Comparison of ENCODE assay signal across 17 cellular contexts in genomic region chr18:54251606-54252400, GRCh38. TPM values are rescaled to one million over a fixed set of nuclear protein-coding genes. Genes with fewer than 3 reads are reported as not detected.
A peak's percentile ranks its signal among the peaks of the same experiment; 100 is the strongest.
DNase-seq lines count a peak whose midpoint lies in the region; ATAC-seq and TF ChIP-seq lines count a peak whose summit lies in the region.
"Had no signal": no experiment of that assay in that cellular context is flagged by ENCODE, and none has a peak within 500 bp of the region (broad histone marks: within the 10 kb centered on the region; RNA-seq: fewer than 3 reads in every experiment).

No MANE protein-coding gene starts in this region.

- H3K9me2 ChIP-seq in SU-DHL-6 (replicated peaks; ENCODE audit: insufficient read depth, low read length), result no peaks in the 10 kb centered on the region

- ATAC-seq in Right ventricle myocardium superior (ENCODE audit: poor library complexity) (peak; percentile 41), GM19397 (IDR thresholded peaks at IDR 0.05; ENCODE audit: unreplicated experiment) (no peak), HG02798 (IDR thresholded peaks at IDR 0.05; ENCODE audit: poor library complexity, unreplicated experiment) (no peak)
- ATAC-seq: A549, body of pancreas, gastroesophageal sphincter had no signal

- intact Hi-C loops in Right ventricle myocardium superior (cut with DNase I), result no loop called here
- intact Hi-C loops in tibial artery (cut with DNase I; ENCODE audit: low total_unique reads), result loop anchor here (5.0 kb wide), 1 partner anchor 1495 kb away; no protein-coding TSS in a partner anchor

- peaks cover 13% of the 10 kb centered on the region for H3F3A ChIP-seq in SU-DHL-6 (ENCODE audit: insufficient read depth)

- TF ChIP-seq CTCF in right atrium auricular region (IDR thresholded peaks at IDR 0.05), result no peak
- TF ChIP-seq CTCF in SU-DHL-6 (IDR thresholded peaks at IDR 0.05; ENCODE audit: insufficient read depth, low read length, poor library complexity, severe bottlenecking), result no peak
- no peak for TF ChIP-seq CTCF in tibial artery (IDR thresholded peaks at IDR 0.05)

- H3K27ac ChIP-seq in right atrium auricular region (no peak overlapping the region), SU-DHL-6 (ENCODE audit: low read depth, low read length) (no peak overlapping the region; the same call in 1 of the 2 replicates), tibial artery (peak overlapping the region; percentile 20 to 57)
- H3K27ac ChIP-seq: A549, body of pancreas, gastroesophageal sphincter, SJSA1 had no signal

- no peak for DNase-seq in Right ventricle myocardium superior
- no peak for DNase-seq in right atrium auricular region (ENCODE audit: low spot score)
- DNase-seq in lung microvascular endothelial cell (ENCODE audit: low read depth in 2 of 2), result peak; percentile 24 to 36
- DNase-seq in tibial artery, result no peak
- DNase-seq in COLO829 (ENCODE audit: low spot score), result no peak
- DNase-seq: activated gamma-delta T cell; body of pancreas; effector memory CD8-positive, alpha-beta T cell; immature natural killer cell; NCI-H2171; stimulated activated naive CD4-positive, alpha-beta T cell had no signal

- H3K9me3 ChIP-seq in right atrium auricular region (no peaks in the 10 kb centered on the region), SU-DHL-6 (ENCODE audit: insufficient read depth, low read length) (no peaks in the 10 kb centered on the region), tibial artery (no peaks in the 10 kb centered on the region)
- H3K9me3 ChIP-seq: A549, body of pancreas, gastroesophageal sphincter, SJSA1 had no signal

- peak overlapping the region; percentile 17; the same call in 1 of the 2 replicates for H3K9ac ChIP-seq in SU-DHL-6 (ENCODE audit: low read length)

- peak overlapping the region; percentile 75 for H2AFZ ChIP-seq in SU-DHL-6 (ENCODE audit: low read depth, low read length, severe bottlenecking)

- no peaks in the 10 kb centered on the region for H3K36me3 ChIP-seq in right atrium auricular region
- no peaks in the 10 kb centered on the region for H3K36me3 ChIP-seq in SU-DHL-6 (ENCODE audit: low read length)
- H3K36me3 ChIP-seq in tibial artery, result no peaks in the 10 kb centered on the region
- H3K36me3 ChIP-seq: gastroesophageal sphincter, SJSA1 had no signal

- H3K4me2 ChIP-seq in SU-DHL-6 (ENCODE audit: low read depth, low read length, poor library complexity, severe bottlenecking), result peak overlapping the region; percentile 55
- H3K4me2 ChIP-seq: A549 had no signal

- H3K79me2 ChIP-seq in SU-DHL-6 (ENCODE audit: insufficient read depth, low read length), result no peaks in the 10 kb centered on the region

- H3K4me1 ChIP-seq in right atrium auricular region (peaks cover 0 to 7% of the 10 kb centered on the region in 2 donors), tibial artery (peaks cover 0 to 58% (median 12%) of the 10 kb centered on the region in 4 donors)

- no peak overlapping the region for H3K4me3 ChIP-seq in right atrium auricular region
- no peak overlapping the region for H3K4me3 ChIP-seq in SU-DHL-6 (ENCODE audit: insufficient read depth, low read length, poor library complexity, severe bottlenecking)
- H3K4me3 ChIP-seq in tibial artery, result no peak overlapping the region
- H3K4me3 ChIP-seq: A549, body of pancreas, gastroesophageal sphincter, SJSA1 had no signal

- no peaks in the 10 kb centered on the region for H4K20me1 ChIP-seq in SU-DHL-6 (ENCODE audit: low read depth, low read length)

- no peaks in the 10 kb centered on the region for H3K27me3 ChIP-seq in right atrium auricular region
- H3K27me3 ChIP-seq in SU-DHL-6 (ENCODE audit: low read length), result no peaks in the 10 kb centered on the region
- no peaks in the 10 kb centered on the region for H3K27me3 ChIP-seq in tibial artery
- H3K27me3 ChIP-seq: body of pancreas, SJSA1 had no signal

RNA-seq across cellular contexts. Expression of gene POLI, which starts 17.5 kb away (rescaled TPM):
- total RNA-seq in Right ventricle myocardium superior, result 20.9 TPM
- total RNA-seq in right atrium auricular region, result 10 to 100 TPM; 11.1 to 12.1 TPM
- total RNA-seq in lung microvascular endothelial cell, result 8.5 and 19.6 TPM in 2 replicates

RNA-seq across cellular contexts. Expression of gene MBD2, which starts 27.3 kb away (rescaled TPM):
- total RNA-seq in Right ventricle myocardium superior (43.6 TPM), right atrium auricular region (10 to 100 TPM; 24.3 to 32.0 TPM), lung microvascular endothelial cell (18.7 and 45.0 TPM in 2 replicates)

Comparison
In these comparisons a context has a peak if more than half of its experiments do, and no peak if none do; other contexts are left out.
1. DNase-seq: peak in lung microvascular endothelial cell (2 of 2); none in Right ventricle myocardium superior (single experiment), right atrium auricular region (single experiment), tibial artery (0 of 2) and COLO829 (single experiment).
2. H3K27ac ChIP-seq: peak in tibial artery (2 of 2); none in right atrium auricular region (0 of 2) and SU-DHL-6 (single experiment).